1 cellular context compared by ENCODE assay signal in genomic region chr15:77415450-77416448, GRCh38.
TF ChIP-seq lines count a peak whose summit lies in the region.

No MANE protein-coding gene starts in this region.

TF ChIP-seq in GM23338, 12 proteins besides CTCF, POLR2A, EP300 and RAD21 (continued from another document):
- TF ChIP-seq REST (IDR thresholded peaks at IDR 0.05; ENCODE audit: unreplicated experiment), result no peak
- no peak for TF ChIP-seq EZH2phosphoT487 (IDR thresholded peaks at IDR 0.05; ENCODE audit: unreplicated experiment)
- TF ChIP-seq POLR2AphosphoS5 (IDR thresholded peaks at IDR 0.05; ENCODE audit: low read depth), result no peak
TF ChIP-seq in GM23338: peak in this region for 2.
